Comparison of ENCODE assay signal across 11 cellular contexts in genomic region chr1:204081156-204081790, GRCh38. TPM values are rescaled to one million over a fixed set of nuclear protein-coding genes. Genes with fewer than 3 reads are reported as not detected.
DNase-seq lines count a peak whose midpoint lies in the region; ATAC-seq and TF ChIP-seq lines count a peak whose summit lies in the region.
"Had no signal": no experiment of that assay in that cellular context is flagged by ENCODE, and none has a peak within 500 bp of the region (broad histone marks: within the 10 kb centered on the region; RNA-seq: fewer than 3 reads in every experiment).

No MANE protein-coding gene starts in this region.

- H3K79me1 ChIP-seq in IMR-90 (ENCODE audit: low read depth in 1 of 2, low read length in 2 of 2) (peaks cover 7 to 18% of the 10 kb centered on the region in 2 experiments), mesendoderm (ENCODE audit: low read length) (peaks cover 9% of the 10 kb centered on the region)

- WGBS in IMR-90 (ENCODE audit: extremely low coverage in 2 of 2, insufficient read length in 1 of 2), 2 experiments = no CpG with 5 or more reads among the region's 13 CpGs
- no CpG with 5 or more reads among the region's 13 CpGs for WGBS in mesendoderm (ENCODE audit: extremely low coverage, insufficient coverage, low lambda C conversion rate)
- 28 to 30% methylated on average over 13 of the region's 13 CpGs for WGBS in thyroid gland, 2 donors

- no peak overlapping the region for H3K9ac ChIP-seq in IMR-90 (ENCODE audit: low read depth, low read length)
- H3K9ac ChIP-seq in mesendoderm (ENCODE audit: low read length) = peak overlapping the region; percentile 14

- H3K4me3 ChIP-seq in IMR-90 (ENCODE audit: insufficient read depth, low read depth, low read length) (no peak overlapping the region), coronary artery (peak overlapping the region; percentile 16), mesendoderm (ENCODE audit: low read length) (no peak overlapping the region), thyroid gland (replicated peaks in 1 of 3) (peak overlapping the region in 1 of 3 donors; percentile 3)

- peaks cover 15% of the 10 kb centered on the region for H3K9me1 ChIP-seq in IMR-90 (ENCODE audit: insufficient read depth, low read length)

- H2BK120ac ChIP-seq in IMR-90 (ENCODE audit: low read depth, low read length) (no peak overlapping the region), mesendoderm (ENCODE audit: low read depth, low read length) (peak overlapping the region; percentile 82)

- no peak overlapping the region for H3K27ac ChIP-seq in IMR-90 (ENCODE audit: insufficient read depth, low read length)
- peak overlapping the region; percentile 80 to 91 for H3K27ac ChIP-seq in coronary artery
- peak overlapping the region; percentile 52 for H3K27ac ChIP-seq in mesendoderm (ENCODE audit: low read depth, low read length)
- peak overlapping the region; percentile 88 to 92 (median 92) for H3K27ac ChIP-seq in thyroid gland

- H3K27me3 ChIP-seq in IMR-90 (ENCODE audit: control insufficient read depth, insufficient read depth, low read length) (no peaks in the 10 kb centered on the region), mesendoderm (ENCODE audit: insufficient read depth, low read length, poor library complexity) (no peaks in the 10 kb centered on the region), thyroid gland (no peaks in the 10 kb centered on the region)

- H3K4ac ChIP-seq in IMR-90 (ENCODE audit: low read depth, low read length) (no peak overlapping the region), mesendoderm (ENCODE audit: low read depth, low read length) (peak overlapping the region; percentile 67)

- TF ChIP-seq CTCF in IMR-90 (conservative IDR thresholded peaks at IDR 0.05; ENCODE audit: low read depth, low read length) = no peak
- no peak for TF ChIP-seq CTCF in coronary artery (IDR thresholded peaks at IDR 0.05)
- TF ChIP-seq CTCF in thyroid gland (IDR thresholded peaks at IDR 0.05) = no peak

- H4K91ac ChIP-seq in IMR-90 (ENCODE audit: insufficient read depth, low read depth, low read length) = no peak overlapping the region; the same call in 1 of the 2 replicates

- H4K20me1 ChIP-seq in IMR-90 (ENCODE audit: insufficient read depth, low read length) = no peaks in the 10 kb centered on the region

- H2AFZ ChIP-seq in IMR-90 (replicated peaks; ENCODE audit: low read length, poor library complexity) = no peak overlapping the region

- H3K23ac ChIP-seq in IMR-90 (ENCODE audit: low read depth, low read length) (no peak overlapping the region), mesendoderm (ENCODE audit: low read length) (no peak overlapping the region)

- H3K4me2 ChIP-seq in IMR-90 (ENCODE audit: low read depth, low read length) (no peak overlapping the region), mesendoderm (ENCODE audit: low read length) (no peak overlapping the region)

- H3K14ac ChIP-seq in IMR-90 (replicated peaks; ENCODE audit: low read depth, low read length) = no peak overlapping the region; the same call in 1 of the 2 replicates

- DNase-seq in IMR-90 (peak; percentile 50), coronary artery (ENCODE audit: low spot score) (no peak), mesendoderm (peak; percentile 72), thyroid gland (peak; percentile 28 to 32), H4 (ENCODE audit: low spot score) (no peak), T-helper 1 cell (no peak), DMS153 (lab: John Stamatoyannopoulos, UW) (no peak)
- DNase-seq: activated CD8-positive, alpha-beta T cell treated with anti-CD3 and anti-CD28 coated beads, Interleukin-2, amount 10 ng/mL, durations not matched to agents 7 days and 5 days; activated naive CD4-positive, alpha-beta T cell treated with Interleukin-2 at 50 U/mL for 16 hours; stimulated activated CD8-positive, alpha-beta memory T cell treated with anti-CD3 and anti-CD28 coated beads, Interleukin-4, amount 100 ng/mL, for 48 hours had no signal

- H2AK9ac ChIP-seq in IMR-90 (replicated peaks; ENCODE audit: low read depth, low read length, poor library complexity) = no peak overlapping the region

- H2AK5ac ChIP-seq in IMR-90 (ENCODE audit: low read depth, low read length) (no peak overlapping the region), mesendoderm (ENCODE audit: low read length) (no peak overlapping the region)

- no peak overlapping the region for H2BK20ac ChIP-seq in IMR-90 (ENCODE audit: low read depth, low read length)

- BruUV-seq in IMR-90 (replicated peaks; lab: Mats Ljungman, UMichigan) = no TSS peak

- H3K36me3 ChIP-seq in IMR-90 (ENCODE audit: control insufficient read depth, insufficient read depth, low read length) (no peaks in the 10 kb centered on the region), mesendoderm (ENCODE audit: control insufficient read depth, insufficient read depth, low read length) (no peaks in the 10 kb centered on the region), thyroid gland (no peaks in the 10 kb centered on the region)

- no peaks in the 10 kb centered on the region for H3K9me3 ChIP-seq in IMR-90 (ENCODE audit: control insufficient read depth, insufficient read depth, low read length)
- H3K9me3 ChIP-seq in thyroid gland = no peaks in the 10 kb centered on the region

- intact Hi-C loops in IMR-90 (cut with micrococcal nuclease) = no loop called here
- intact Hi-C loops in thyroid gland (cut with DNase I) = no loop called here

- H2BK15ac ChIP-seq in IMR-90 (ENCODE audit: low read depth, low read length) = no peak overlapping the region
- no peak overlapping the region for H2BK15ac ChIP-seq in mesendoderm (replicated peaks; ENCODE audit: low read depth)

- in situ Hi-C loops in IMR-90 (cut with MboI; ENCODE audit: low sequenced_read_pairs) = no loop called here

- H3K18ac ChIP-seq in IMR-90 (ENCODE audit: low read depth, low read length) (no peak overlapping the region), mesendoderm (ENCODE audit: low read length) (peak overlapping the region; percentile 77)

- H4K5ac ChIP-seq in IMR-90 (ENCODE audit: low read depth, low read length) (no peak overlapping the region), mesendoderm (ENCODE audit: low read length) (no peak overlapping the region)

- TF ChIP-seq RAD21 in IMR-90 (IDR thresholded peaks at IDR 0.05; ENCODE audit: low read length) = no peak

- H3K56ac ChIP-seq in IMR-90 (ENCODE audit: extremely low read depth, insufficient read depth, low read length) = no peak overlapping the region
- H3K56ac ChIP-seq in mesendoderm (ENCODE audit: low read length) = peak overlapping the region; percentile 72

- CTCF ChIA-PET in IMR-90 (lab: Yijun Ruan, JAX) = no interaction called here

- dilution Hi-C loops in IMR-90 (cut with HindIII; ENCODE audit: low sequenced_read_pairs, unreplicated experiment) = no loop called here

- POLR2A ChIA-PET in IMR-90 (lab: Charles Lee; ENCODE audit: unreplicated experiment) = no interaction called here

- no peak overlapping the region for H2BK5ac ChIP-seq in IMR-90 (ENCODE audit: low read depth, low read length, poor library complexity, severe bottlenecking)
- H2BK5ac ChIP-seq in mesendoderm (ENCODE audit: low read length) = no peak overlapping the region

- H3K4me1 ChIP-seq in IMR-90 (ENCODE audit: control insufficient read depth, insufficient read depth, low read length) = peaks cover 21% of the 10 kb centered on the region
- H3K4me1 ChIP-seq in mesendoderm (ENCODE audit: control insufficient read depth, low read depth, low read length) = peaks cover 15% of the 10 kb centered on the region
- H3K4me1 ChIP-seq in thyroid gland = peaks cover 76 to 91% of the 10 kb centered on the region in 2 donors

- no peak overlapping the region for H4K8ac ChIP-seq in IMR-90 (ENCODE audit: low read depth in 2 of 2, low read length in 2 of 2)
- no peak overlapping the region for H4K8ac ChIP-seq in mesendoderm (ENCODE audit: low read depth, low read length)

- TF ChIP-seq POLR2A in IMR-90 (IDR thresholded peaks at IDR 0.05; ENCODE audit: low read depth, low read length) = no peak
- no peak for TF ChIP-seq POLR2A in thyroid gland (IDR thresholded peaks at IDR 0.05)

- H3K79me2 ChIP-seq in mesendoderm (ENCODE audit: control insufficient read depth, insufficient read depth, low read length) = peaks cover 65% of the 10 kb centered on the region

- ATAC-seq in IMR-90 (ENCODE audit: low read depth) = no peak
- no peak for ATAC-seq in GM18519 (IDR thresholded peaks at IDR 0.05; ENCODE audit: low FRiP score, unreplicated experiment)
- ATAC-seq: activated CD8-positive, alpha-beta T cell treated with anti-CD3 and anti-CD28 coated beads, Interleukin-2, amount 10 ng/mL, durations not matched to agents 7 days and 5 days had no signal

TF ChIP-seq in IMR-90, 13 proteins besides CTCF, POLR2A, EP300 and RAD21:
- TF ChIP-seq BHLHE40 (IDR thresholded peaks at IDR 0.05; ENCODE audit: low read depth, low read length) = no peak
- no peak for TF ChIP-seq RCOR1 (IDR thresholded peaks at IDR 0.05; ENCODE audit: insufficient replicate concordance, low read length)
- TF ChIP-seq RFX5 (IDR thresholded peaks at IDR 0.05; ENCODE audit: low read depth, low read length) = no peak
- no peak for TF ChIP-seq CEBPB (IDR thresholded peaks at IDR 0.05; ENCODE audit: low read depth, low read length)
- no peak for TF ChIP-seq SMC3 (IDR thresholded peaks at IDR 0.05; ENCODE audit: low read depth, low read length)
- TF ChIP-seq CHD1 (IDR thresholded peaks at IDR 0.05; ENCODE audit: low read depth, low read length) = no peak

RNA-seq across cellular contexts. Expression of gene SOX13, which starts 8.4 kb away (rescaled TPM):
- total RNA-seq in IMR-90 (2012; rRNA removed) (0.54 and 0.56 TPM in 2 replicates), thyroid gland (10 to 100 TPM; 19.4 to 29.3 (median 20.8) TPM)
- polyA plus RNA-seq in IMR-90 (2012; rRNA removed) = 3.5 TPM in 2 replicates
- polyA plus RNA-seq in IMR-90 (2012; cell fraction: cytosol; rRNA removed) = 3.2 and 3.5 TPM in 2 replicates
- polyA plus RNA-seq in IMR-90 (2012; cell fraction: nucleus; rRNA removed; ENCODE audit: low replicate concordance) = 9.6 and 15.9 TPM in 2 replicates
- polyA plus RNA-seq in mesendoderm (2013, experiment 1 of 2) = 31.8 TPM
- polyA plus RNA-seq in mesendoderm (2013, experiment 2 of 2) = 31.5 TPM
- total RNA-seq in H4 (2014; rRNA removed; shearing (Covaris generic)) = 1.4 TPM in 2 replicates

Comparison
In these comparisons a context has a peak if more than half of its experiments do, and no peak if none do; other contexts are left out.
1. DNase-seq: peak in IMR-90 (single experiment), mesendoderm (single experiment) and thyroid gland (2 of 2); none in coronary artery (single experiment), H4 (single experiment), T-helper 1 cell (0 of 5) and DMS153 (single experiment).